8 cellular contexts compared by ENCODE assay signal in the genomic region with DNA sequence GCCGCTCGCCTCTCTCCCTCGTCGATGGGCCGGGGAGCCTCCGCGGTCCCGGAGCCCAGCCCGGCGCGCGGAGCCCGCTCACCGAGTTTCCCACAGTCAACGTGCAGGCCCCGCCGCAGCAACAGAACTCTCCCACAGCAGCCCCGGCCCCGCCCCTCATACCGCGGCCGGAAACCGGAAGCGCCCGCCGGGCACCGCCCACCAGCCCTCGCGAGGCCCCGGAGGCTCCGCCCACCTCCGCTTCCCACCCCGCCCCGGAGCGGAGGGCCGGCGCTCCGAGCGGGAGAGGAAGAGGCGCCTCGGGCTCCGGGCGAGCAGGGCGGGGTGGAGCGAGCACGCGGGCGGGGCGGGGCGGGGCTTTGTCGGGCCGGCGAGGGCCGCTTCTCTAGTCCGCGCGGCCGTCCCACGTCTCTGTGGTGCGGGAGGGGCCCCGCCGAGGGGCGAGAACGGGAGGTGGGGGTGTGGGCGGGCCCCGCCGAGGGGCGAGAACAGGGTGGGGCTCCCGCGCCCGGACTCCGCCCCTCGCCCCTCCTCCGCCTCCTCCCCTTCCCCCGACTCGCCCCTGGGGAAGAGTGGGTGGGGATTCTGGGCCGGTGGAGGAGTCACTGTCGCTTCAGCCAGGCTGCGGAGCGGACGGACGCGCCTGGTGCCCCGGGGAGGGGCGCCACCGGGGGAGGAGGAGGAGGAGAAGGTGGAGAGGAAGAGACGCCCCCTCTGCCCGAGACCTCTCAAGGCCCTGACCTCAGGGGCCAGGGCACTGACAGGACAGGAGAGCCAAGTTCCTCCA. TPM values are rescaled to one million over a fixed set of nuclear protein-coding genes. Genes with fewer than 3 reads are reported as not detected.
DNase-seq lines count a peak whose midpoint lies in the region; ATAC-seq and TF ChIP-seq lines count a peak whose summit lies in the region.

A gene (plus strand): TSS at position 605 of the 787 bp plus-strand sequence. CDS start 411 bp downstream, outside the sequence.
A gene (minus strand): TSS at position 136 of the 787 bp plus-strand sequence. CDS start 1,143 bp downstream, outside the sequence.

- H3K4me3 ChIP-seq in OCI-LY3 (ENCODE audit: low read length) (peak within 1 kb of the TSS; percentile 98), epithelial cell of esophagus (ENCODE audit: low read length) (peak within 1 kb of the TSS; percentile 63), mucosa of descending colon (peak within 1 kb of the TSS; percentile 33)

- no peaks in the 10 kb centered on the region for H3K27me3 ChIP-seq in OCI-LY3 (ENCODE audit: low read depth, low read length)

- peak within 1 kb of the TSS; percentile 88 for H3K9ac ChIP-seq in OCI-LY3 (ENCODE audit: low read length)

- DNase-seq in COR-L47 (lab: John Stamatoyannopoulos, UW) (peak; percentile 78), HUDEP-2 (lab: John Stamatoyannopoulos, UW; ENCODE audit: unreplicated experiment in 76 of 76) (peak in 73 of 76 experiments; percentile 18 to 95 (median 83)), activated T-cell treated with anti-CD3 and anti-CD28 coated beads for 1 hour (ENCODE audit: low read depth) (peak; percentile 82), epithelial cell of esophagus (ENCODE audit: low read depth) (peak; percentile 84), mucosa of descending colon (peak; percentile 88 to 94 (median 94))
- DNase-seq in stimulated activated CD8-positive, alpha-beta memory T cell treated with anti-CD3 and anti-CD28 coated beads, Interleukin-2, amount 100 ng/mL, for 48 hours (ENCODE audit: low read depth in 2 of 2), result peak; percentile 76 to 82

- peaks cover 28% of the 10 kb centered on the region for H3K36me3 ChIP-seq in OCI-LY3 (replicated peaks; ENCODE audit: low read depth, low read length)
- no peaks in the 10 kb centered on the region for H3K36me3 ChIP-seq in mucosa of descending colon (ENCODE audit: low read depth)

- TF ChIP-seq CTCF in OCI-LY3 (IDR thresholded peaks at IDR 0.05; ENCODE audit: low read depth, low read length), result no peak
- no peak for TF ChIP-seq CTCF in epithelial cell of esophagus (IDR thresholded peaks at IDR 0.05; ENCODE audit: insufficient read depth, low read depth, low read length, missing control alignments)
- no peak for TF ChIP-seq CTCF in mucosa of descending colon (IDR thresholded peaks at IDR 0.05)

- peak within 1 kb of the TSS; percentile 98 for H3K4me2 ChIP-seq in OCI-LY3 (ENCODE audit: low read length)

- ATAC-seq in GM21367 (IDR thresholded peaks at IDR 0.05; ENCODE audit: unreplicated experiment), result peak; percentile 43
- peak; percentile 84 for ATAC-seq in mucosa of descending colon

- peaks cover 40% of the 10 kb centered on the region for H3K4me1 ChIP-seq in OCI-LY3 (ENCODE audit: low read length)
- H3K4me1 ChIP-seq in mucosa of descending colon (ENCODE audit: low read depth), result peaks cover 37% of the 10 kb centered on the region

- H2AFZ ChIP-seq in OCI-LY3 (ENCODE audit: low read depth, low read length), result no peak within 1 kb of the TSS; the same call in 1 of the 2 replicates

- H4K20me1 ChIP-seq in OCI-LY3 (ENCODE audit: insufficient read depth, low read length), result peaks cover 13% of the 10 kb centered on the region

- H3K27ac ChIP-seq in OCI-LY3 (ENCODE audit: low read length), result peak within 1 kb of the TSS; percentile 79

- no peaks in the 10 kb centered on the region for H3K9me3 ChIP-seq in OCI-LY3 (ENCODE audit: insufficient read depth, low read length)
- H3K9me3 ChIP-seq in mucosa of descending colon, result no peaks in the 10 kb centered on the region

- intact Hi-C loops in mucosa of descending colon (cut with DNase I, micrococcal nuclease), result no loop called here

- H3K79me2 ChIP-seq in OCI-LY3 (ENCODE audit: low read length), result peaks cover 55% of the 10 kb centered on the region

RNA-seq across cellular contexts. Expression of the first gene that starts in this region (rescaled TPM):
- total RNA-seq in mucosa of descending colon, result 10 to 100 TPM; 13.0 to 27.3 (median 13.0) TPM

RNA-seq across cellular contexts. Expression of the second gene that starts in this region (rescaled TPM):
- 100 to 1,000 TPM; 158 to 209 (median 181) TPM for total RNA-seq in mucosa of descending colon

Comparison
In these comparisons a context has a peak if more than half of its experiments do, and no peak if none do; other contexts are left out.
1. Peak in every context shown above with its lines: DNase-seq, ATAC-seq, H3K4me3 ChIP-seq and H3K27ac ChIP-seq.
2. H3K4me3 ChIP-seq: peak in every context shown above with its lines; median percentile 98 in OCI-LY3; 63 in epithelial cell of esophagus; 33 in mucosa of descending colon.